Comparison of ENCODE assay signal across 1 cellular context in the genomic region with DNA sequence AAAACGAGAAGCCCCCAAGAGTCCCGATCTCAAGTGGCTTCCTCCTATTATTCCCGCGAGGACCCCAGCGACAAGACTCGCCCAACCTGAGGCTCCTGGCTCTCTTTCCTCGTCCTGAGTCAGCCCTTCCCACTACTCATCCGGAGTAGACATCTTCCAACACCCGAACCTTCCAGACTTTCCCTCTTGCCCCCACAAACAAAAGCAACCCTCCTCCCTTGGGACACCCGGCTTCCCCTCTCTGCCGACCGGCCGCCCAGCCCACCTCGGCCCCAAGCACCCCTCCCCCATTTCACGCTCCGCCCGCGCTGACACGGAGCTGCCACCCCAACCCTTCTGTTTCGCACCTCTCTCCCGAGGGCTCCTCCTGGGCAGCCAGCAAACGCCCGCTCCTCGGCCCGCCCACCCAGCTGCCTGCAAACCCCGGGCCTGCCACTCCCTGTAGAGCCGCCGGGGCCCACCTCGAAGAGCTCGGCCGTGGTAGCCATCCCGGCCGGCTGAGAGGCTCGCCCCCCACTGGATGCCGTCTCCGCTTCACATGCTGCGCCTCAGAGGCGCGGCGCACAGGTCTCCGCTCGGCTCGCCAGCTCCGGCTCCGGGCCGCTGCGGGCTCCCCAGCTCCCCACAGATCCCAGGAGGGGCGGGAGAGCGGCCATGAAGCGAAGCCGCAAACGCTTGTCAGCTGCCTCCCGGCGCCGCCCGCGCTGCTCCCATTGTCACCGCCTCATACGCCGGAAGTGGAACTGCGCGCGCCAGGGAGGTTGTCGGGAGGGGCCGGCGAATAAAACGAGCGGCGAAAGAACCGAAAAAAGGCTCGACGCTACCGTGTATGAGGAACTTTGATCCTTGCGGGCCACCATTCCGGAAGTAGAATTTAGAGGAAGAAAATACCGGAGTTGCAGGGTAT.
TF ChIP-seq lines count a peak whose summit lies in the region.

A gene with protein sequence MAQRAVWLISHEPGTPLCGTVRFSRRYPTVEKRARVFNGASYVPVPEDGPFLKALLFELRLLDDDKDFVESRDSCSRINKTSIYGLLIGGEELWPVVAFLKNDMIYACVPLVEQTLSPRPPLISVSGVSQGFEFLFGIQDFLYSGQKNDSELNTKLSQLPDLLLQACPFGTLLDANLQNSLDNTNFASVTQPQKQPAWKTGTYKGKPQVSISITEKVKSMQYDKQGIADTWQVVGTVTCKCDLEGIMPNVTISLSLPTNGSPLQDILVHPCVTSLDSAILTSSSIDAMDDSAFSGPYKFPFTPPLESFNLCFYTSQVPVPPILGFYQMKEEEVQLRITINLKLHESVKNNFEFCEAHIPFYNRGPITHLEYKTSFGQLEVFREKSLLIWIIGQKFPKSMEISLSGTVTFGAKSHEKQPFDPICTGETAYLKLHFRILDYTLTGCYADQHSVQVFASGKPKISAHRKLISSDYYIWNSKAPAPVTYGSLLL (plus strand): TSS at position 811 of the 907 bp plus-strand sequence. CDS start 344 bp downstream, outside the sequence.
A gene with protein sequence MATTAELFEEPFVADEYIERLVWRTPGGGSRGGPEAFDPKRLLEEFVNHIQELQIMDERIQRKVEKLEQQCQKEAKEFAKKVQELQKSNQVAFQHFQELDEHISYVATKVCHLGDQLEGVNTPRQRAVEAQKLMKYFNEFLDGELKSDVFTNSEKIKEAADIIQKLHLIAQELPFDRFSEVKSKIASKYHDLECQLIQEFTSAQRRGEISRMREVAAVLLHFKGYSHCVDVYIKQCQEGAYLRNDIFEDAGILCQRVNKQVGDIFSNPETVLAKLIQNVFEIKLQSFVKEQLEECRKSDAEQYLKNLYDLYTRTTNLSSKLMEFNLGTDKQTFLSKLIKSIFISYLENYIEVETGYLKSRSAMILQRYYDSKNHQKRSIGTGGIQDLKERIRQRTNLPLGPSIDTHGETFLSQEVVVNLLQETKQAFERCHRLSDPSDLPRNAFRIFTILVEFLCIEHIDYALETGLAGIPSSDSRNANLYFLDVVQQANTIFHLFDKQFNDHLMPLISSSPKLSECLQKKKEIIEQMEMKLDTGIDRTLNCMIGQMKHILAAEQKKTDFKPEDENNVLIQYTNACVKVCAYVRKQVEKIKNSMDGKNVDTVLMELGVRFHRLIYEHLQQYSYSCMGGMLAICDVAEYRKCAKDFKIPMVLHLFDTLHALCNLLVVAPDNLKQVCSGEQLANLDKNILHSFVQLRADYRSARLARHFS (minus strand): TSS at position 745 of the 907 bp plus-strand sequence. CDS start 257 bp downstream, at position 488.

TF ChIP-seq in GM23338, 12 proteins besides CTCF, POLR2A, EP300 and RAD21:
- no peak for TF ChIP-seq STAT1 (IDR thresholded peaks at IDR 0.05; ENCODE audit: unreplicated experiment)
- TF ChIP-seq, protein P1, sequence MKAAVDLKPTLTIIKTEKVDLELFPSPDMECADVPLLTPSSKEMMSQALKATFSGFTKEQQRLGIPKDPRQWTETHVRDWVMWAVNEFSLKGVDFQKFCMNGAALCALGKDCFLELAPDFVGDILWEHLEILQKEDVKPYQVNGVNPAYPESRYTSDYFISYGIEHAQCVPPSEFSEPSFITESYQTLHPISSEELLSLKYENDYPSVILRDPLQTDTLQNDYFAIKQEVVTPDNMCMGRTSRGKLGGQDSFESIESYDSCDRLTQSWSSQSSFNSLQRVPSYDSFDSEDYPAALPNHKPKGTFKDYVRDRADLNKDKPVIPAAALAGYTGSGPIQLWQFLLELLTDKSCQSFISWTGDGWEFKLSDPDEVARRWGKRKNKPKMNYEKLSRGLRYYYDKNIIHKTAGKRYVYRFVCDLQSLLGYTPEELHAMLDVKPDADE (IDR thresholded peaks at IDR 0.05): peak; percentile 82
- TF ChIP-seq, protein P2, sequence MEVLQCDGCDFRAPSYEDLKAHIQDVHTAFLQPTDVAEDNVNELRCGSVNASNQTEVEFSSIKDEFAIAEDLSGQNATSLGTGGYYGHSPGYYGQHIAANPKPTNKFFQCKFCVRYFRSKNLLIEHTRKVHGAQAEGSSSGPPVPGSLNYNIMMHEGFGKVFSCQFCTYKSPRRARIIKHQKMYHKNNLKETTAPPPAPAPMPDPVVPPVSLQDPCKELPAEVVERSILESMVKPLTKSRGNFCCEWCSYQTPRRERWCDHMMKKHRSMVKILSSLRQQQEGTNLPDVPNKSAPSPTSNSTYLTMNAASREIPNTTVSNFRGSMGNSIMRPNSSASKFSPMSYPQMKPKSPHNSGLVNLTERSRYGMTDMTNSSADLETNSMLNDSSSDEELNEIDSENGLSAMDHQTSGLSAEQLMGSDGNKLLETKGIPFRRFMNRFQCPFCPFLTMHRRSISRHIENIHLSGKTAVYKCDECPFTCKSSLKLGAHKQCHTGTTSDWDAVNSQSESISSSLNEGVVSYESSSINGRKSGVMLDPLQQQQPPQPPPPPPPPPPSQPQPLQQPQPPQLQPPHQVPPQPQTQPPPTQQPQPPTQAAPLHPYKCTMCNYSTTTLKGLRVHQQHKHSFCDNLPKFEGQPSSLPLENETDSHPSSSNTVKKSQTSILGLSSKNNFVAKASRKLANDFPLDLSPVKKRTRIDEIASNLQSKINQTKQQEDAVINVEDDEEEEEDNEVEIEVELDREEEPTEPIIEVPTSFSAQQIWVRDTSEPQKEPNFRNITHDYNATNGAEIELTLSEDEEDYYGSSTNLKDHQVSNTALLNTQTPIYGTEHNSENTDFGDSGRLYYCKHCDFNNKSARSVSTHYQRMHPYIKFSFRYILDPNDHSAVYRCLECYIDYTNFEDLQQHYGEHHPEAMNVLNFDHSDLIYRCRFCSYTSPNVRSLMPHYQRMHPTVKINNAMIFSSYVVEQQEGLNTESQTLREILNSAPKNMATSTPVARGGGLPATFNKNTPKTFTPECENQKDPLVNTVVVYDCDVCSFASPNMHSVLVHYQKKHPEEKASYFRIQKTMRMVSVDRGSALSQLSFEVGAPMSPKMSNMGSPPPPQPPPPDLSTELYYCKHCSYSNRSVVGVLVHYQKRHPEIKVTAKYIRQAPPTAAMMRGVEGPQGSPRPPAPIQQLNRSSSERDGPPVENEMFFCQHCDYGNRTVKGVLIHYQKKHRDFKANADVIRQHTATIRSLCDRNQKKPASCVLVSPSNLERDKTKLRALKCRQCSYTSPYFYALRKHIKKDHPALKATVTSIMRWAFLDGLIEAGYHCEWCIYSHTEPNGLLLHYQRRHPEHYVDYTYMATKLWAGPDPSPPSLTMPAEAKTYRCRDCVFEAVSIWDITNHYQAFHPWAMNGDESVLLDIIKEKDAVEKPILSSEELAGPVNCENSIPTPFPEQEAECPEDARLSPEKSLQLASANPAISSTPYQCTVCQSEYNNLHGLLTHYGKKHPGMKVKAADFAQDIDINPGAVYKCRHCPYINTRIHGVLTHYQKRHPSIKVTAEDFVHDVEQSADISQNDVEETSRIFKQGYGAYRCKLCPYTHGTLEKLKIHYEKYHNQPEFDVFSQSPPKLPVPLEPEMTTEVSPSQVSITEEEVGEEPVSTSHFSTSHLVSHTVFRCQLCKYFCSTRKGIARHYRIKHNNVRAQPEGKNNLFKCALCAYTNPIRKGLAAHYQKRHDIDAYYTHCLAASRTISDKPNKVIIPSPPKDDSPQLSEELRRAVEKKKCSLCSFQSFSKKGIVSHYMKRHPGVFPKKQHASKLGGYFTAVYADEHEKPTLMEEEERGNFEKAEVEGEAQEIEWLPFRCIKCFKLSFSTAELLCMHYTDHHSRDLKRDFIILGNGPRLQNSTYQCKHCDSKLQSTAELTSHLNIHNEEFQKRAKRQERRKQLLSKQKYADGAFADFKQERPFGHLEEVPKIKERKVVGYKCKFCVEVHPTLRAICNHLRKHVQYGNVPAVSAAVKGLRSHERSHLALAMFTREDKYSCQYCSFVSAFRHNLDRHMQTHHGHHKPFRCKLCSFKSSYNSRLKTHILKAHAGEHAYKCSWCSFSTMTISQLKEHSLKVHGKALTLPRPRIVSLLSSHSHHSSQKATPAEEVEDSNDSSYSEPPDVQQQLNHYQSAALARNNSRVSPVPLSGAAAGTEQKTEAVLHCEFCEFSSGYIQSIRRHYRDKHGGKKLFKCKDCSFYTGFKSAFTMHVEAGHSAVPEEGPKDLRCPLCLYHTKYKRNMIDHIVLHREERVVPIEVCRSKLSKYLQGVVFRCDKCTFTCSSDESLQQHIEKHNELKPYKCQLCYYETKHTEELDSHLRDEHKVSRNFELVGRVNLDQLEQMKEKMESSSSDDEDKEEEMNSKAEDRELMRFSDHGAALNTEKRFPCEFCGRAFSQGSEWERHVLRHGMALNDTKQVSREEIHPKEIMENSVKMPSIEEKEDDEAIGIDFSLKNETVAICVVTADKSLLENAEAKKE (CRISPR knock-in tag; IDR thresholded peaks at IDR 0.05): no peak
- no peak for TF ChIP-seq EZH2 (IDR thresholded peaks at IDR 0.05; ENCODE audit: low read depth, unreplicated experiment)
- TF ChIP-seq POLR2AphosphoS5 (IDR thresholded peaks at IDR 0.05; ENCODE audit: low read depth): peak; percentile 61
- TF ChIP-seq JUNB (IDR thresholded peaks at IDR 0.05; ENCODE audit: unreplicated experiment): no peak
- TF ChIP-seq ZNF114 (CRISPR knock-in tag; IDR thresholded peaks at IDR 0.05): no peak
- no peak for TF ChIP-seq EZH2phosphoT487 (IDR thresholded peaks at IDR 0.05; ENCODE audit: unreplicated experiment)
- no peak for TF ChIP-seq NANOG (IDR thresholded peaks at IDR 0.05; ENCODE audit: borderline replicate concordance)
- TF ChIP-seq CREB1 (CRISPR knock-in tag; IDR thresholded peaks at IDR 0.05; ENCODE audit: low read depth): no peak
- TF ChIP-seq ZNF331 (CRISPR knock-in tag; IDR thresholded peaks at IDR 0.05; ENCODE audit: low read depth): no peak
- TF ChIP-seq, protein P3, sequence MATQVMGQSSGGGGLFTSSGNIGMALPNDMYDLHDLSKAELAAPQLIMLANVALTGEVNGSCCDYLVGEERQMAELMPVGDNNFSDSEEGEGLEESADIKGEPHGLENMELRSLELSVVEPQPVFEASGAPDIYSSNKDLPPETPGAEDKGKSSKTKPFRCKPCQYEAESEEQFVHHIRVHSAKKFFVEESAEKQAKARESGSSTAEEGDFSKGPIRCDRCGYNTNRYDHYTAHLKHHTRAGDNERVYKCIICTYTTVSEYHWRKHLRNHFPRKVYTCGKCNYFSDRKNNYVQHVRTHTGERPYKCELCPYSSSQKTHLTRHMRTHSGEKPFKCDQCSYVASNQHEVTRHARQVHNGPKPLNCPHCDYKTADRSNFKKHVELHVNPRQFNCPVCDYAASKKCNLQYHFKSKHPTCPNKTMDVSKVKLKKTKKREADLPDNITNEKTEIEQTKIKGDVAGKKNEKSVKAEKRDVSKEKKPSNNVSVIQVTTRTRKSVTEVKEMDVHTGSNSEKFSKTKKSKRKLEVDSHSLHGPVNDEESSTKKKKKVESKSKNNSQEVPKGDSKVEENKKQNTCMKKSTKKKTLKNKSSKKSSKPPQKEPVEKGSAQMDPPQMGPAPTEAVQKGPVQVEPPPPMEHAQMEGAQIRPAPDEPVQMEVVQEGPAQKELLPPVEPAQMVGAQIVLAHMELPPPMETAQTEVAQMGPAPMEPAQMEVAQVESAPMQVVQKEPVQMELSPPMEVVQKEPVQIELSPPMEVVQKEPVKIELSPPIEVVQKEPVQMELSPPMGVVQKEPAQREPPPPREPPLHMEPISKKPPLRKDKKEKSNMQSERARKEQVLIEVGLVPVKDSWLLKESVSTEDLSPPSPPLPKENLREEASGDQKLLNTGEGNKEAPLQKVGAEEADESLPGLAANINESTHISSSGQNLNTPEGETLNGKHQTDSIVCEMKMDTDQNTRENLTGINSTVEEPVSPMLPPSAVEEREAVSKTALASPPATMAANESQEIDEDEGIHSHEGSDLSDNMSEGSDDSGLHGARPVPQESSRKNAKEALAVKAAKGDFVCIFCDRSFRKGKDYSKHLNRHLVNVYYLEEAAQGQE (IDR thresholded peaks at IDR 0.05; ENCODE audit: unreplicated experiment): no peak
